In the genomic region with DNA sequence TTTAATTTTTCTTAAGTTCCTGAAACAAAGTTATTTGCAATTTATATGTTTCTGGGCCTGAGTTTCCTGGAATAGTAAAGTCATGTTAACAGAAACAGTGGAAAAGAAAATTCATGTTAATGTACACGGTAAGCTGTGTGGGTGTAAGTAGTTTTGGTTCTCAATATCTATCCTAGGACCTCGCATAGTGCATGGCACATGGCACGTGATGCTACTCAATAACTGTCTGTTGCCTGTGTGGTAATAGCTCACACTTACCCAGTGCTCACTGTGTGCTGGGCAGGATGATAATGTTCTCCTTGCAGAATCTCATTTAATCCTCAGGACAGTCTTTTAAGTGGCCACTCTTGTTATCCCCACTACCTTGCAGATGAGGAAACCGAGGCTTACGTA, we compare ENCODE assay signal across 21 cellular contexts.
DNase-seq lines count a peak whose midpoint lies in the region; ATAC-seq, FAIRE-seq and TF ChIP-seq lines count a peak whose summit lies in the region.
"Had no signal": no experiment of that assay in that cellular context is flagged by ENCODE, and none has a peak within 500 bp of the region (broad histone marks: within the 10 kb centered on the region; RNA-seq: fewer than 3 reads in every experiment).

No MANE protein-coding gene starts in this region.

- no peaks in the 10 kb centered on the region for H3K27me3 Mint-ChIP-seq in activated CD8-positive, alpha-beta T cell treated with anti-CD3 and anti-CD28 coated beads, Interleukin-2, amount 10 ng/mL, durations not matched to agents 7 days and 5 days (ENCODE audit: low read depth)
- no peaks in the 10 kb centered on the region for H3K27me3 Mint-ChIP-seq in effector memory CD8-positive, alpha-beta T cell
- H3K27me3 Mint-ChIP-seq: memory B cell had no signal

- no peak overlapping the region for H3K4me3 Mint-ChIP-seq in activated CD8-positive, alpha-beta T cell treated with anti-CD3 and anti-CD28 coated beads, Interleukin-2, amount 10 ng/mL, durations not matched to agents 7 days and 5 days
- peak overlapping the region; percentile 47 to 55 for H3K4me3 Mint-ChIP-seq in effector memory CD8-positive, alpha-beta T cell
- H3K4me3 Mint-ChIP-seq: H9, memory B cell, neural crest cell had no signal

- DNase-seq in CD1c-positive myeloid dendritic cell (ENCODE audit: extremely low spot score), result peak; percentile 49
- DNase-seq in GM12891 (ENCODE audit: insufficient read length, low spot score), result no peak
- DNase-seq in activated CD8-positive, alpha-beta T cell treated with anti-CD3 and anti-CD28 coated beads, Interleukin-2, amount 10 ng/mL, durations not matched to agents 7 days and 5 days, result no peak
- DNase-seq in effector memory CD8-positive, alpha-beta T cell, result no peak
- DNase-seq in AML-193 (lab: John Stamatoyannopoulos, UW), result no peak
- DNase-seq in HPDE6-E6E7 (ENCODE audit: extremely low spot score), result no peak
- no peak for DNase-seq in GM19238 (ENCODE audit: insufficient read length, low spot score)
- no peak for DNase-seq in dermis blood vessel endothelial cell
- DNase-seq: adrenal gland; caudate nucleus; effector memory CD4-positive, alpha-beta T cell; GF-D8; H9; heart right ventricle; kidney; NCI-H2171 treated with DMSO at 0.1 percent for 48 hours; NK-92 treated with Interleukin-12 subunit alpha and Interleukin-12 subunit beta, amount 100 ng/mL, for 24 hours had no signal

- POLR2A ChIA-PET in activated CD8-positive, alpha-beta T cell treated with anti-CD3 and anti-CD28 coated beads, Interleukin-2, amount 10 ng/mL, durations not matched to agents 7 days and 5 days (lab: Charles Lee), result interaction anchor here (1.0 to 1.7 kb wide), 7 partner anchors 10 to 101 kb away, joined by 3 to 12 read pairs (median 4); partner anchors contain the start of gene DUSP16

- FAIRE-seq in GM12891 (lab: Jason Lieb, UNC), result peak; percentile 86
- FAIRE-seq: D721Med, HTR-8/SVneo, kidney had no signal

- CTCF ChIA-PET in activated CD8-positive, alpha-beta T cell treated with anti-CD3 and anti-CD28 coated beads, Interleukin-2, amount 10 ng/mL, durations not matched to agents 7 days and 5 days (lab: Charles Lee), result interaction anchor here (1.0 to 2.0 kb wide), 5 partner anchors 9 to 77 kb away, joined by 3 to 6 read pairs (median 4); no protein-coding TSS in a partner anchor

- peaks cover 42% of the 10 kb centered on the region for H3K4me1 Mint-ChIP-seq in activated CD8-positive, alpha-beta T cell treated with anti-CD3 and anti-CD28 coated beads, Interleukin-2, amount 10 ng/mL, durations not matched to agents 7 days and 5 days (ENCODE audit: low read depth)
- peaks cover 20 to 30% of the 10 kb centered on the region in 2 donors for H3K4me1 Mint-ChIP-seq in effector memory CD8-positive, alpha-beta T cell (ENCODE audit: low read depth in 2 of 2)
- H3K4me1 Mint-ChIP-seq: neural crest cell had no signal

- H3K36me3 Mint-ChIP-seq in activated CD8-positive, alpha-beta T cell treated with anti-CD3 and anti-CD28 coated beads, Interleukin-2, amount 10 ng/mL, durations not matched to agents 7 days and 5 days (ENCODE audit: low read depth), result peaks cover 12% of the 10 kb centered on the region
- H3K36me3 Mint-ChIP-seq in effector memory CD8-positive, alpha-beta T cell (ENCODE audit: insufficient read depth), result peaks cover 12% of the 10 kb centered on the region

- H3K27ac Mint-ChIP-seq in activated CD8-positive, alpha-beta T cell treated with anti-CD3 and anti-CD28 coated beads, Interleukin-2, amount 10 ng/mL, durations not matched to agents 7 days and 5 days, result peak overlapping the region; percentile 19
- peak overlapping the region; percentile 41 to 89 for H3K27ac Mint-ChIP-seq in effector memory CD8-positive, alpha-beta T cell
- H3K27ac Mint-ChIP-seq: H9, memory B cell had no signal

- no peaks in the 10 kb centered on the region for H3K9me3 Mint-ChIP-seq in activated CD8-positive, alpha-beta T cell treated with anti-CD3 and anti-CD28 coated beads, Interleukin-2, amount 10 ng/mL, durations not matched to agents 7 days and 5 days (ENCODE audit: insufficient read depth)
- H3K9me3 Mint-ChIP-seq in effector memory CD8-positive, alpha-beta T cell, result no peaks in the 10 kb centered on the region
- H3K9me3 Mint-ChIP-seq: H9, memory B cell, neural crest cell had no signal

- TF ChIP-seq POLR2A in GM12891 (IDR thresholded peaks at IDR 0.05; ENCODE audit: low read depth, low read length), result no peak

- no peak for ATAC-seq in activated CD8-positive, alpha-beta T cell treated with anti-CD3 and anti-CD28 coated beads, Interleukin-2, amount 10 ng/mL, durations not matched to agents 7 days and 5 days
- no peak for ATAC-seq in effector memory CD8-positive, alpha-beta T cell (replicated peaks)
- ATAC-seq: heart right ventricle had no signal

TF ChIP-seq in GM12891, 5 proteins besides CTCF, POLR2A, EP300 and RAD21:
- TF ChIP-seq TAF1 (IDR thresholded peaks at IDR 0.05; ENCODE audit: low read depth, low read length) (no peak), POU2F2 (IDR thresholded peaks at IDR 0.05; ENCODE audit: low read depth, low read length) (no peak), PAX5 (IDR thresholded peaks at IDR 0.05; ENCODE audit: insufficient read depth, low read length, severe bottlenecking) (no peak), SPI1 (IDR thresholded peaks at IDR 0.05; ENCODE audit: low read depth, low read length) (no peak), POLR2AphosphoS5 (IDR thresholded peaks at IDR 0.05; ENCODE audit: low read depth, low read length) (no peak)
